Comparison of ENCODE assay signal across 15 cellular contexts in genomic region chr20:24877652-24878051, GRCh38.
DNase-seq lines count a peak whose midpoint lies in the region; ATAC-seq and TF ChIP-seq lines count a peak whose summit lies in the region.
"Had no signal": no experiment of that assay in that cellular context is flagged by ENCODE, and none has a peak within 500 bp of the region (broad histone marks: within the 10 kb centered on the region; RNA-seq: fewer than 3 reads in every experiment).

No MANE protein-coding gene starts in this region.

- H3K9me3 ChIP-seq in OCI-LY3 (ENCODE audit: insufficient read depth, low read length): no peaks in the 10 kb centered on the region
- H3K9me3 ChIP-seq in testis: no peaks in the 10 kb centered on the region
- H3K9me3 ChIP-seq: SJSA1 had no signal

- H3K36me3 ChIP-seq in OCI-LY3 (replicated peaks; ENCODE audit: low read depth, low read length) (no peaks in the 10 kb centered on the region), testis (ENCODE audit: low read depth, missing control alignments) (no peaks in the 10 kb centered on the region)
- H3K36me3 ChIP-seq: SJSA1 had no signal

- H3K27me3 ChIP-seq in OCI-LY3 (ENCODE audit: low read depth, low read length) (no peaks in the 10 kb centered on the region; the same call in 1 of the 2 replicates), testis (no peaks in the 10 kb centered on the region)
- H3K27me3 ChIP-seq: SJSA1 had no signal

- ATAC-seq in GM18517 (IDR thresholded peaks at IDR 0.05; ENCODE audit: unreplicated experiment): peak; percentile 67
- peak; percentile 52 for ATAC-seq in GM21423 (IDR thresholded peaks at IDR 0.05; ENCODE audit: unreplicated experiment)
- ATAC-seq in HG03354 (IDR thresholded peaks at IDR 0.05; ENCODE audit: poor library complexity, severe bottlenecking, unreplicated experiment): peak; percentile 58

- WGBS in testis, 2 donors: 96 to 98% methylated on average over 1 of the region's 1 CpG

- DNase-seq in testis (no peak), HCEC 1CT (no peak), NK-92 (lab: John Stamatoyannopoulos, UW; ENCODE audit: unreplicated experiment) (no peak)
- DNase-seq: DMS 273 treated with DMSO at 0.1 percent for 48 hours, GDM1, NCI-H187, NCI-H226, NCI-H524 treated with DMSO at 0.1 percent for 48 hours had no signal

- peak overlapping the region; percentile 13; the same call in 1 of the 2 replicates for H3K4me2 ChIP-seq in OCI-LY3 (ENCODE audit: low read length)

- no peak overlapping the region for H3K4me3 ChIP-seq in OCI-LY3 (ENCODE audit: low read length)
- no peak overlapping the region for H3K4me3 ChIP-seq in testis
- H3K4me3 ChIP-seq: SJSA1 had no signal

- H3K27ac ChIP-seq in OCI-LY3 (ENCODE audit: low read length) (no peak overlapping the region), testis (no peak overlapping the region)
- H3K27ac ChIP-seq: C4-2B, RWPE1, SJSA1 had no signal

- H2AFZ ChIP-seq in OCI-LY3 (ENCODE audit: low read depth, low read length): no peak overlapping the region

- no peaks in the 10 kb centered on the region for H4K20me1 ChIP-seq in OCI-LY3 (ENCODE audit: insufficient read depth, low read length)

- H3K9ac ChIP-seq in OCI-LY3 (ENCODE audit: low read length): no peak overlapping the region

- intact Hi-C loops in testis (cut with DNase I; ENCODE audit: low total_unique reads): no loop called here

- peaks cover 15% of the 10 kb centered on the region for H3K4me1 ChIP-seq in OCI-LY3 (ENCODE audit: low read length)
- H3K4me1 ChIP-seq in testis: peaks cover 14% of the 10 kb centered on the region
- H3K4me1 ChIP-seq: SJSA1 had no signal

- TF ChIP-seq POLR2A in testis (IDR thresholded peaks at IDR 0.05): no peak

- H3K79me2 ChIP-seq in OCI-LY3 (ENCODE audit: low read length): no peaks in the 10 kb centered on the region

- no peak for TF ChIP-seq CTCF in OCI-LY3 (IDR thresholded peaks at IDR 0.05; ENCODE audit: low read depth, low read length)
- TF ChIP-seq CTCF in testis (IDR thresholded peaks at IDR 0.05): no peak
